In the genomic region with DNA sequence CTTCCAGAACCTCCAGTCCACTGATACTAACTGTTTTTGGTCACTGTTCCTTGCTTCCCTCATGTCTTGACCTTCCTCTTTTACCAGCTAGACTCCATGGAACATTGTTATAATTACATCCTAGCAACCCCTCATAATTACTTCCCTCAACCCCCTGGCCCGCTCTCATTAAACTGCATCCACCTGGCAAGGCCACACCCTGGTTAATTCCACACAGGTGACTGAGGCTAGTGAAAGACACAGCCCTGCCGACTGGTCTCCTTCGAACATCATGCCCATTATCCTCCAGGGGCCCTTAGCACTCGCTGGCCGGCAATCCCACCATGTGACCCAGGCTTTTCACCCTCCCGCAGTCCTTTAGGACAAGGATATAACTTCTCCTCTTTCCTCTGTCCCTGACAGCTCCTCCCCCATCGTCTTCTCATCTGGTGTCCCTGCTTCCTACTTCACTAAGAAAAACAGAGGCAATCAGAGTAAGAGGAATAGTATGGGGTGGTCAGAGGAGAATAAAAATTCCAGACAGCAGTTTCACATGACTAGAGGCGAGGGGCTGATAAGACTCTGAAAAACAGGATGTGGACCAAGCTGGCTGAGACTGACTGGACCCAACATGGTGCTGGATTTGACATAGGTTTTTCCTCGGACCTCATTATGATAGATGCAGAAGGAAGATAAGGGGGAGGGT, we compare ENCODE assay signal across 20 cellular contexts. TPM values are rescaled to one million over a fixed set of nuclear protein-coding genes. Genes with fewer than 3 reads are reported as not detected.
DNase-seq lines count a peak whose midpoint lies in the region; ATAC-seq and TF ChIP-seq lines count a peak whose summit lies in the region.
"Had no signal": no experiment of that assay in that cellular context is flagged by ENCODE, and none has a peak within 500 bp of the region (broad histone marks: within the 10 kb centered on the region; RNA-seq: fewer than 3 reads in every experiment).

No MANE protein-coding gene starts in this region.

- POLR2A ChIA-PET in activated CD4-positive, alpha-beta T cell treated with anti-CD3 and anti-CD28 coated beads for 36 hours (lab: Charles Lee), result no interaction called here

- no peak for TF ChIP-seq POLR2A in Peyer's patch (IDR thresholded peaks at IDR 0.05)

- H3K9me3 Mint-ChIP-seq in GM23338 (no peaks in the 10 kb centered on the region), endodermal cell (no peaks in the 10 kb centered on the region), mesothelial cell of epicardium (no peaks in the 10 kb centered on the region)
- H3K9me3 Mint-ChIP-seq in activated CD4-positive, alpha-beta T cell treated with anti-CD3 and anti-CD28 coated beads for 36 hours (ENCODE audit: low read depth), result no peaks in the 10 kb centered on the region
- H3K9me3 Mint-ChIP-seq: activated CD4-positive, alpha-beta memory T cell treated with anti-CD3 and anti-CD28 coated beads, Interleukin-2, amount 10 ng/mL, durations not matched to agents 7 days and 5 days; activated naive CD4-positive, alpha-beta T cell treated with anti-CD3 and anti-CD28 coated beads, Interleukin-2, amount 50 U/mL, for 24 hours; CD4-positive, alpha-beta memory T cell; T-cell had no signal

- no peaks in the 10 kb centered on the region for H3K79me2 ChIP-seq in GM23338 (replicated peaks; ENCODE audit: insufficient read depth)

- peaks cover 7% of the 10 kb centered on the region for H3K27me3 Mint-ChIP-seq in GM23338 (ENCODE audit: insufficient read depth, low read depth, poor library complexity)
- H3K27me3 Mint-ChIP-seq in endodermal cell (ENCODE audit: insufficient read depth), result peaks cover 2% of the 10 kb centered on the region
- H3K27me3 Mint-ChIP-seq in mesothelial cell of epicardium (ENCODE audit: low read depth), result no peaks in the 10 kb centered on the region
- H3K27me3 Mint-ChIP-seq in activated CD4-positive, alpha-beta T cell treated with anti-CD3 and anti-CD28 coated beads for 36 hours, result peaks cover 1% of the 10 kb centered on the region
- H3K27me3 Mint-ChIP-seq: activated naive CD4-positive, alpha-beta T cell treated with anti-CD3 and anti-CD28 coated beads, Interleukin-2, amount 50 U/mL, for 24 hours had no signal

- DNase-seq in GM23338 (ENCODE audit: low spot score), result no peak
- DNase-seq in NCI-H69 (lab: John Stamatoyannopoulos, UW), result peak; percentile 95
- DNase-seq in endodermal cell, result peak; percentile 70
- DNase-seq in mesothelial cell of epicardium (ENCODE audit: low spot score in 2 of 2, unreplicated experiment in 2 of 2), result no peak
- no peak for DNase-seq in Peyer's patch
- no peak for DNase-seq in GM03348 (ENCODE audit: low spot score)
- DNase-seq in activated CD4-positive, alpha-beta T cell treated with anti-CD3 and anti-CD28 coated beads for 36 hours, result no peak
- DNase-seq in NCI-H2196 (lab: John Stamatoyannopoulos, UW; ENCODE audit: unreplicated experiment), result no peak
- DNase-seq: activated CD4-positive, alpha-beta memory T cell treated with anti-CD3 and anti-CD28 coated beads, Interleukin-2, amount 10 ng/mL, durations not matched to agents 7 days and 5 days; activated T-cell treated with anti-CD3 and anti-CD28 coated beads, Interleukin-2, amount 50 U/mL, for 1 hour; CD4-positive, alpha-beta memory T cell; Kasumi-1; NCI-H2227 treated with DMSO at 0.1 percent for 48 hours; posterior cingulate gyrus; stimulated activated CD4-positive, alpha-beta T cell treated with anti-CD3 and anti-CD28 coated beads, Interleukin-4, amount 100 ng/mL, for 1 hour; T-cell; WERI-Rb-1 had no signal

- H3K4me1 Mint-ChIP-seq in GM23338, result peaks cover 15% of the 10 kb centered on the region
- peaks cover 14% of the 10 kb centered on the region for H3K4me1 Mint-ChIP-seq in endodermal cell
- H3K4me1 Mint-ChIP-seq in mesothelial cell of epicardium, result peaks cover 13% of the 10 kb centered on the region
- no peaks in the 10 kb centered on the region for H3K4me1 Mint-ChIP-seq in activated CD4-positive, alpha-beta T cell treated with anti-CD3 and anti-CD28 coated beads for 36 hours
- H3K4me1 Mint-ChIP-seq: activated naive CD4-positive, alpha-beta T cell treated with anti-CD3 and anti-CD28 coated beads, Interleukin-2, amount 50 U/mL, for 24 hours; CD4-positive, alpha-beta memory T cell; T-cell had no signal

- H3K4me3 ChIP-seq in GM23338 (no peak overlapping the region), endodermal cell (ENCODE audit: low read length) (no peak overlapping the region), Peyer's patch (no peak overlapping the region)
- H3K4me3 ChIP-seq: coronary artery had no signal

- H3K9ac ChIP-seq in endodermal cell (ENCODE audit: extremely low read depth, low read length, poor library complexity, severe bottlenecking), result no peak overlapping the region

- H3K27ac ChIP-seq in GM23338 (ENCODE audit: low read depth), result no peak overlapping the region
- H3K27ac ChIP-seq in endodermal cell (ENCODE audit: low read depth, low read length), result no peak overlapping the region
- no peak overlapping the region for H3K27ac ChIP-seq in Peyer's patch
- H3K27ac ChIP-seq: WERI-Rb-1 had no signal

- peaks cover 3% of the 10 kb centered on the region; the same call in 1 of the 2 replicates for H3F3A ChIP-seq in GM23338 (replicated peaks; ENCODE audit: low read depth)

- CTCF ChIA-PET in activated CD4-positive, alpha-beta T cell treated with anti-CD3 and anti-CD28 coated beads for 36 hours (lab: Charles Lee), result interaction anchor here (1.0 to 1.4 kb wide), 2 partner anchors 23 to 28 kb away, joined by 4 read pairs; a partner anchor contains a TSS

- H3K9me2 ChIP-seq in GM23338 (ENCODE audit: insufficient read depth), result no peaks in the 10 kb centered on the region

- ATAC-seq in GM23338, result peak; percentile 64
- no peak for ATAC-seq in activated CD4-positive, alpha-beta T cell treated with anti-CD3 and anti-CD28 coated beads for 36 hours
- ATAC-seq: Right ventricle myocardium inferior, T-cell had no signal

- H3K9me3 ChIP-seq in endodermal cell (ENCODE audit: control insufficient read depth, low read length) (no peaks in the 10 kb centered on the region), Peyer's patch (no peaks in the 10 kb centered on the region)

- H3K36me3 Mint-ChIP-seq in GM23338 (ENCODE audit: low read depth) (no peaks in the 10 kb centered on the region), endodermal cell (ENCODE audit: low read depth) (no peaks in the 10 kb centered on the region), mesothelial cell of epicardium (no peaks in the 10 kb centered on the region)
- no peaks in the 10 kb centered on the region for H3K36me3 Mint-ChIP-seq in activated CD4-positive, alpha-beta T cell treated with anti-CD3 and anti-CD28 coated beads for 36 hours (ENCODE audit: low read depth)
- H3K36me3 Mint-ChIP-seq: activated naive CD4-positive, alpha-beta T cell treated with anti-CD3 and anti-CD28 coated beads, Interleukin-2, amount 50 U/mL, for 24 hours; CD4-positive, alpha-beta memory T cell; T-cell had no signal

- peak overlapping the region; percentile 83 for H2AFZ ChIP-seq in GM23338

- H3K4me3 Mint-ChIP-seq in GM23338 (no peak overlapping the region), endodermal cell (no peak overlapping the region), mesothelial cell of epicardium (no peak overlapping the region)
- H3K4me3 Mint-ChIP-seq in activated CD4-positive, alpha-beta T cell treated with anti-CD3 and anti-CD28 coated beads for 36 hours, result no peak overlapping the region
- H3K4me3 Mint-ChIP-seq: activated CD4-positive, alpha-beta memory T cell treated with anti-CD3 and anti-CD28 coated beads, Interleukin-2, amount 10 ng/mL, durations not matched to agents 7 days and 5 days; activated naive CD4-positive, alpha-beta T cell treated with anti-CD3 and anti-CD28 coated beads, Interleukin-2, amount 50 U/mL, for 24 hours; CD4-positive, alpha-beta memory T cell; T-cell had no signal

- H4K20me1 ChIP-seq in GM23338 (replicated peaks; ENCODE audit: insufficient read depth), result no peaks in the 10 kb centered on the region

- H3K4me1 ChIP-seq in GM23338 (ENCODE audit: insufficient read depth), result peaks cover 8% of the 10 kb centered on the region; the same call in 1 of the 2 replicates
- no peaks in the 10 kb centered on the region for H3K4me1 ChIP-seq in endodermal cell (ENCODE audit: control insufficient read depth, insufficient read depth, low read length)
- H3K4me1 ChIP-seq in Peyer's patch, result no peaks in the 10 kb centered on the region

- H3K27me3 ChIP-seq in GM23338 (ENCODE audit: insufficient read depth) (no peaks in the 10 kb centered on the region), endodermal cell (ENCODE audit: control insufficient read depth, insufficient read depth, low read length, poor library complexity, severe bottlenecking) (no peaks in the 10 kb centered on the region), Peyer's patch (no peaks in the 10 kb centered on the region)

- WGBS in endodermal cell (ENCODE audit: insufficient coverage in 1 of 2, insufficient read length in 1 of 2), 2 experiments, result 66 to 71% methylated on average over 6 to 9 of the region's 9 CpGs

- H3K4me2 ChIP-seq in GM23338, result peak overlapping the region; percentile 60; the same call in 1 of the 2 replicates

- intact Hi-C loops in activated CD4-positive, alpha-beta T cell treated with anti-CD3 and anti-CD28 coated beads for 36 hours (cut with DNase I, micrococcal nuclease), result no loop called here

- H3K36me3 ChIP-seq in GM23338 (ENCODE audit: insufficient read depth), result no peaks in the 10 kb centered on the region
- no peaks in the 10 kb centered on the region for H3K36me3 ChIP-seq in endodermal cell (ENCODE audit: control insufficient read depth, insufficient read depth, low read length)
- H3K36me3 ChIP-seq in Peyer's patch, result no peaks in the 10 kb centered on the region
- H3K36me3 ChIP-seq: WERI-Rb-1 had no signal

- TF ChIP-seq CTCF in GM23338 (conservative IDR thresholded peaks at IDR 0.05; ENCODE audit: low read depth in 2 of 2) (no peak), endodermal cell (conservative IDR thresholded peaks at IDR 0.05) (no peak), mesothelial cell of epicardium (IDR thresholded peaks at IDR 0.05; ENCODE audit: unreplicated experiment) (no peak), Peyer's patch (IDR thresholded peaks at IDR 0.05) (no peak)

- H3K27ac Mint-ChIP-seq in GM23338 (no peak overlapping the region), endodermal cell (peak overlapping the region; percentile 6), mesothelial cell of epicardium (peak overlapping the region; percentile 70)
- no peak overlapping the region for H3K27ac Mint-ChIP-seq in activated CD4-positive, alpha-beta T cell treated with anti-CD3 and anti-CD28 coated beads for 36 hours
- H3K27ac Mint-ChIP-seq: activated CD4-positive, alpha-beta memory T cell treated with anti-CD3 and anti-CD28 coated beads, Interleukin-2, amount 10 ng/mL, durations not matched to agents 7 days and 5 days; activated naive CD4-positive, alpha-beta T cell treated with anti-CD3 and anti-CD28 coated beads, Interleukin-2, amount 50 U/mL, for 24 hours; T-cell had no signal

RNA-seq across cellular contexts. Expression of a gene that starts 8.8 kb away (rescaled TPM):
- total RNA-seq in GM23338 (2014; rRNA removed; shearing (Covaris generic)), result 160 and 170 TPM in 2 replicates
- polyA plus RNA-seq in GM23338 (2016; fragmentation: Nextera tagmentation; extraction: Ambion mirVana), result 69.1 and 78.0 TPM in 2 replicates
- total RNA-seq in endodermal cell (10 to 100 TPM in 1 of 2 donors, 1 to 10 TPM in 1; 9.4 to 19.0 TPM), mesothelial cell of epicardium (3.3 to 4.3 TPM (median 3.4 TPM) in 3 replicates), Peyer's patch (1 to 10 TPM in 1 of 4 donors, under 1 TPM in 2, not detected in 1; 0.70 to 5.1 (median 0.80) TPM)
- 8.7 TPM for polyA plus RNA-seq in endodermal cell (2013, experiment 1 of 2)
- 7.7 TPM for polyA plus RNA-seq in endodermal cell (2013, experiment 2 of 2)
- total RNA-seq in activated CD4-positive, alpha-beta T cell treated with anti-CD3 and anti-CD28 coated beads for 36 hours, result not detected
- total RNA-seq: activated CD4-positive, alpha-beta memory T cell treated with anti-CD3 and anti-CD28 coated beads, Interleukin-2, amount 10 ng/mL, durations not matched to agents 7 days and 5 days; CD4-positive, alpha-beta memory T cell had no signal
- polyA plus RNA-seq: CD4-positive, alpha-beta memory T cell had no signal

RNA-seq across cellular contexts. Expression of a gene that starts 28.0 kb away (rescaled TPM):
- 54.3 and 69.3 TPM in 2 replicates for total RNA-seq in GM23338 (2014; rRNA removed; shearing (Covaris generic))
- polyA plus RNA-seq in GM23338 (2016; fragmentation: Nextera tagmentation; extraction: Ambion mirVana), result 21.2 and 29.4 TPM in 2 replicates
- total RNA-seq in endodermal cell, result 10 to 100 TPM; 14.3 to 21.2 TPM
- polyA plus RNA-seq in endodermal cell (2013, experiment 1 of 2), result 9.0 TPM
- 8.0 TPM for polyA plus RNA-seq in endodermal cell (2013, experiment 2 of 2)
- total RNA-seq in mesothelial cell of epicardium, result 27.9 to 29.3 TPM (median 28.7 TPM) in 3 replicates
- 10 to 100 TPM in 1 of 4 donors, 1 to 10 TPM in 2, not detected in 1; 1.9 to 12.2 (median 3.2) TPM for total RNA-seq in Peyer's patch
- total RNA-seq in activated CD4-positive, alpha-beta T cell treated with anti-CD3 and anti-CD28 coated beads for 36 hours, result under 1 TPM; 0.62 to 0.69 TPM
- total RNA-seq: activated CD4-positive, alpha-beta memory T cell treated with anti-CD3 and anti-CD28 coated beads, Interleukin-2, amount 10 ng/mL, durations not matched to agents 7 days and 5 days; CD4-positive, alpha-beta memory T cell had no signal
- polyA plus RNA-seq: CD4-positive, alpha-beta memory T cell had no signal

Comparison
In these comparisons a context has a peak if more than half of its experiments do, and no peak if none do; other contexts are left out.
1. DNase-seq: peak in NCI-H69 (single experiment) and endodermal cell (single experiment); none in GM23338 (single experiment), mesothelial cell of epicardium (0 of 2), Peyer's patch (0 of 3), GM03348 (single experiment), activated CD4-positive, alpha-beta T cell treated with anti-CD3 and anti-CD28 coated beads for 36 hours (single experiment) and NCI-H2196 (single experiment).
2. H3K27ac Mint-ChIP-seq: peak in endodermal cell (single experiment) and mesothelial cell of epicardium (single experiment); none in GM23338 (single experiment) and activated CD4-positive, alpha-beta T cell treated with anti-CD3 and anti-CD28 coated beads for 36 hours (single experiment).